Comparison of ENCODE assay signal across 2 cellular contexts in the genomic region with DNA sequence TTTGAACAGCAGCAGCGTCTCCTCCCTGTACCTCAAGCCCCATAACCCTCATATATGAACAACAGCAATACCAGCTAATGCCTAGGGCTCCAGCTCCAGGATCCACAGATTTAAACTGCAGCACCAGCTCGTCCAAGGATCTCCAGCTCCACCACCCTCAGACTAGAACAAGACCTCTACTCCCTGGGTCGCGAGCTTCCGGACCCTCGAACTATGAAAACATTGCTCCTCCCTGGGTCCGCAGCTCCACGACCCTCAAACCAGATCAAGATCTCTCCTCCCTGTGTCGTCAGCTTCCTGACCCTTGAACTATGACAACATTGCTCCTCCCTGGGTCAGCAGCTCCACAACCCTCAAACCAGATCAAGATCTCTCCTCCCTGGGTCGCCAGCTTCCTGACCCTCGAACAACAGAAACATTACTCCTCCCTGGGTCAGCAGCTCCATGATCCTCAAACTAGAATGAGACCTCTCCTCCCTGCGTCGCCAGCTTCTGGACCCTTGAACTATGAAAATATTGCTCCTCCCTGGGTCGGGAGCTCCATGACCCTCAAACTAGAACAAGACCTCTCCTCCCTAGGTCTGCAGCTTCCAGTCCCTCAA.
TF ChIP-seq lines count a peak whose summit lies in the region.

No MANE protein-coding gene starts in this region.

TF ChIP-seq in HepG2, 621 proteins besides CTCF, POLR2A, EP300 and RAD21 (continued from another document and continues in another):
- TF ChIP-seq, protein P1, sequence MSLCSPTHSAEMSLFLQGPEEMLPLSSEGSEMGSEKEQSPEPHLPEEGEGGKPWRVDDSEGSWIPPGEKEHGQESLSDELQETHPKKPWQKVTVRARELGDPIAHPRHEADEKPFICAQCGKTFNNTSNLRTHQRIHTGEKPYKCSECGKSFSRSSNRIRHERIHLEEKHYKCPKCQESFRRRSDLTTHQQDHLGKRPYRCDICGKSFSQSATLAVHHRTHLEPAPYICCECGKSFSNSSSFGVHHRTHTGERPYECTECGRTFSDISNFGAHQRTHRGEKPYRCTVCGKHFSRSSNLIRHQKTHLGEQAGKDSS (CRISPR knock-in tag; IDR thresholded peaks at IDR 0.05; ENCODE audit: borderline replicate concordance, low read depth), result peak; percentile 57; the same call in 1 of the 2 replicates
- TF ChIP-seq ZBTB7A (CRISPR knock-in tag; IDR thresholded peaks at IDR 0.05), result peak; percentile 34; the same call in 1 of the 2 replicates
- TF ChIP-seq SP5 (CRISPR knock-in tag; IDR thresholded peaks at IDR 0.05; ENCODE audit: borderline replicate concordance, low read depth), result 0 out of 2 replicates have a peak, but pooled peaks have one; percentile 26
- TF ChIP-seq NR2F6 (IDR thresholded peaks at IDR 0.05), result peak; percentile 65
- TF ChIP-seq NR2F6 (CRISPR knock-in tag; IDR thresholded peaks at IDR 0.05), result peak; percentile 55; the same call in 1 of the 2 replicates
- 0 out of 2 replicates have a peak, but pooled peaks have one; percentile 18 for TF ChIP-seq SP4 (CRISPR knock-in tag; IDR thresholded peaks at IDR 0.05)
- TF ChIP-seq RBAK (CRISPR knock-in tag; IDR thresholded peaks at IDR 0.05), result no peak
- no peak for TF ChIP-seq NCOA2 (CRISPR knock-in tag; IDR thresholded peaks at IDR 0.05)
- TF ChIP-seq SAP130 (CRISPR knock-in tag; IDR thresholded peaks at IDR 0.05; ENCODE audit: low read depth), result no peak
- no peak for TF ChIP-seq ZNF768 (CRISPR knock-in tag; IDR thresholded peaks at IDR 0.05)
- no peak for TF ChIP-seq EZH2 (conservative IDR thresholded peaks at IDR 0.05; ENCODE audit: low read depth, low read length)
- TF ChIP-seq, protein P2, sequence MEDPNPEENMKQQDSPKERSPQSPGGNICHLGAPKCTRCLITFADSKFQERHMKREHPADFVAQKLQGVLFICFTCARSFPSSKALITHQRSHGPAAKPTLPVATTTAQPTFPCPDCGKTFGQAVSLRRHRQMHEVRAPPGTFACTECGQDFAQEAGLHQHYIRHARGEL (CRISPR knock-in tag; IDR thresholded peaks at IDR 0.05), result no peak
- 0 out of 2 replicates have a peak, but pooled peaks have one; percentile 40 for TF ChIP-seq TARDBP (CRISPR knock-in tag; IDR thresholded peaks at IDR 0.05)
- TF ChIP-seq ZNF263 (CRISPR knock-in tag; IDR thresholded peaks at IDR 0.05), result 0 out of 2 replicates have a peak, but pooled peaks have one; percentile 11
- no peak for TF ChIP-seq MTF2 (CRISPR knock-in tag; IDR thresholded peaks at IDR 0.05; ENCODE audit: borderline replicate concordance)
- TF ChIP-seq, protein P3, sequence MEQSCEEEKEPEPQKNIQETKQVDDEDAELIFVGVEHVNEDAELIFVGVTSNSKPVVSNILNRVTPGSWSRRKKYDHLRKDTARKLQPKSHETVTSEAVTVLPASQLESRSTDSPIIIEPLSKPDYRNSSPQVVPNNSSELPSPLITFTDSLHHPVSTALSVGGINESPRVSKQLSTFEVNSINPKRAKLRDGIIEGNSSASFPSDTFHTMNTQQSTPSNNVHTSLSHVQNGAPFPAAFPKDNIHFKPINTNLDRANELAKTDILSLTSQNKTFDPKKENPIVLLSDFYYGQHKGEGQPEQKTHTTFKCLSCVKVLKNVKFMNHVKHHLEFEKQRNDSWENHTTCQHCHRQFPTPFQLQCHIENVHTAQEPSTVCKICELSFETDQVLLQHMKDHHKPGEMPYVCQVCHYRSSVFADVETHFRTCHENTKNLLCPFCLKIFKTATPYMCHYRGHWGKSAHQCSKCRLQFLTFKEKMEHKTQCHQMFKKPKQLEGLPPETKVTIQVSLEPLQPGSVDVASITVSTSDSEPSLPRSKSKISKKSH (CRISPR knock-in tag; IDR thresholded peaks at IDR 0.05; ENCODE audit: borderline replicate concordance), result peak; percentile 30; the same call in 1 of the 2 replicates
- no peak for TF ChIP-seq SNAI1 (CRISPR knock-in tag; IDR thresholded peaks at IDR 0.05; ENCODE audit: borderline replicate concordance)
- TF ChIP-seq, protein P4, sequence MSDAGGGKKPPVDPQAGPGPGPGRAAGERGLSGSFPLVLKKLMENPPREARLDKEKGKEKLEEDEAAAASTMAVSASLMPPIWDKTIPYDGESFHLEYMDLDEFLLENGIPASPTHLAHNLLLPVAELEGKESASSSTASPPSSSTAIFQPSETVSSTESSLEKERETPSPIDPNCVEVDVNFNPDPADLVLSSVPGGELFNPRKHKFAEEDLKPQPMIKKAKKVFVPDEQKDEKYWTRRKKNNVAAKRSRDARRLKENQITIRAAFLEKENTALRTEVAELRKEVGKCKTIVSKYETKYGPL (CRISPR knock-in tag; IDR thresholded peaks at IDR 0.05), result no peak
- TF ChIP-seq ZNF605 (CRISPR knock-in tag; IDR thresholded peaks at IDR 0.05), result peak; percentile 66; the same call in 1 of the 2 replicates
- TF ChIP-seq KLF15 (CRISPR knock-in tag; IDR thresholded peaks at IDR 0.05; ENCODE audit: borderline replicate concordance), result no peak
- TF ChIP-seq ZFP1 (CRISPR knock-in tag; IDR thresholded peaks at IDR 0.05), result no peak
- TF ChIP-seq, protein P5, sequence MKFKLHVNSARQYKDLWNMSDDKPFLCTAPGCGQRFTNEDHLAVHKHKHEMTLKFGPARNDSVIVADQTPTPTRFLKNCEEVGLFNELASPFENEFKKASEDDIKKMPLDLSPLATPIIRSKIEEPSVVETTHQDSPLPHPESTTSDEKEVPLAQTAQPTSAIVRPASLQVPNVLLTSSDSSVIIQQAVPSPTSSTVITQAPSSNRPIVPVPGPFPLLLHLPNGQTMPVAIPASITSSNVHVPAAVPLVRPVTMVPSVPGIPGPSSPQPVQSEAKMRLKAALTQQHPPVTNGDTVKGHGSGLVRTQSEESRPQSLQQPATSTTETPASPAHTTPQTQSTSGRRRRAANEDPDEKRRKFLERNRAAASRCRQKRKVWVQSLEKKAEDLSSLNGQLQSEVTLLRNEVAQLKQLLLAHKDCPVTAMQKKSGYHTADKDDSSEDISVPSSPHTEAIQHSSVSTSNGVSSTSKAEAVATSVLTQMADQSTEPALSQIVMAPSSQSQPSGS (CRISPR knock-in tag; IDR thresholded peaks at IDR 0.05), result 0 out of 2 replicates have a peak, but pooled peaks have one; percentile 16
- no peak; the same call in 1 of the 2 replicates for TF ChIP-seq EEA1 (CRISPR knock-in tag; IDR thresholded peaks at IDR 0.05; ENCODE audit: borderline replicate concordance)
- no peak for TF ChIP-seq SIN3A (IDR thresholded peaks at IDR 0.05; ENCODE audit: borderline replicate concordance, low read depth, low read length)
- TF ChIP-seq RORA (CRISPR knock-in tag; IDR thresholded peaks at IDR 0.05), result no peak
- peak; percentile 89 for TF ChIP-seq NR2C2 (CRISPR knock-in tag; IDR thresholded peaks at IDR 0.05; ENCODE audit: borderline replicate concordance)
- peak; percentile 19; the same call in 1 of the 2 replicates for TF ChIP-seq ETV5 (CRISPR knock-in tag; IDR thresholded peaks at IDR 0.05; ENCODE audit: borderline replicate concordance)
- TF ChIP-seq CBX1 (IDR thresholded peaks at IDR 0.05; ENCODE audit: low read depth), result no peak
- TF ChIP-seq, protein P6, sequence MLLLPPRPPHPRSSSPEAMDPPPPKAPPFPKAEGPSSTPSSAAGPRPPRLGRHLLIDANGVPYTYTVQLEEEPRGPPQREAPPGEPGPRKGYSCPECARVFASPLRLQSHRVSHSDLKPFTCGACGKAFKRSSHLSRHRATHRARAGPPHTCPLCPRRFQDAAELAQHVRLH (CRISPR knock-in tag; IDR thresholded peaks at IDR 0.05; ENCODE audit: borderline replicate concordance, low read depth), result 0 out of 2 replicates have a peak, but pooled peaks have one; percentile 27
- TF ChIP-seq ZBTB1 (CRISPR knock-in tag; IDR thresholded peaks at IDR 0.05; ENCODE audit: borderline replicate concordance), result no peak
- TF ChIP-seq IRX3 (CRISPR knock-in tag; IDR thresholded peaks at IDR 0.05; ENCODE audit: borderline replicate concordance, low read depth), result no peak
- no peak for TF ChIP-seq RCOR2 (CRISPR knock-in tag; IDR thresholded peaks at IDR 0.05)

TF ChIP-seq in K562, 482 proteins besides CTCF, POLR2A, EP300 and RAD21 (continued from another document):
- TF ChIP-seq, protein P7, sequence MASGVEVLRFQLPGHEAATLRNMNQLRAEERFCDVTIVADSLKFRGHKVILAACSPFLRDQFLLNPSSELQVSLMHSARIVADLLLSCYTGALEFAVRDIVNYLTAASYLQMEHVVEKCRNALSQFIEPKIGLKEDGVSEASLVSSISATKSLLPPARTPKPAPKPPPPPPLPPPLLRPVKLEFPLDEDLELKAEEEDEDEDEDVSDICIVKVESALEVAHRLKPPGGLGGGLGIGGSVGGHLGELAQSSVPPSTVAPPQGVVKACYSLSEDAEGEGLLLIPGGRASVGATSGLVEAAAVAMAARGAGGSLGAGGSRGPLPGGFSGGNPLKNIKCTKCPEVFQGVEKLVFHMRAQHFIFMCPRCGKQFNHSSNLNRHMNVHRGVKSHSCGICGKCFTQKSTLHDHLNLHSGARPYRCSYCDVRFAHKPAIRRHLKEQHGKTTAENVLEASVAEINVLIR (CRISPR knock-in tag; IDR thresholded peaks at IDR 0.05), result peak; percentile 45; the same call in 1 of the 2 replicates
- TF ChIP-seq CXXC5 (CRISPR knock-in tag; IDR thresholded peaks at IDR 0.05), result no peak
- TF ChIP-seq RUNX1 (IDR thresholded peaks at IDR 0.05; ENCODE audit: low read depth), result no peak
- no peak for TF ChIP-seq CREB1 (IDR thresholded peaks at IDR 0.05)
- TF ChIP-seq CREB1 (CRISPR knock-in tag; IDR thresholded peaks at IDR 0.05), result 0 out of 2 replicates have a peak, but pooled peaks have one; percentile 15
- TF ChIP-seq BRD4 (IDR thresholded peaks at IDR 0.05), result 0 out of 2 replicates have a peak, but pooled peaks have one; percentile 53
- TF ChIP-seq NR2C1 (IDR thresholded peaks at IDR 0.05), result peak; percentile 44; the same call in 1 of the 2 replicates
- TF ChIP-seq NR2C1 (tag; IDR thresholded peaks at IDR 0.05), result peak; percentile 94
- TF ChIP-seq NR2C2 (CRISPR knock-in tag; IDR thresholded peaks at IDR 0.05), result peak; percentile 88; the same call in 1 of the 2 replicates
- TF ChIP-seq NR2C2 (tag; IDR thresholded peaks at IDR 0.05), result peak; percentile 96
- no peak for TF ChIP-seq TBP (optimal IDR thresholded peaks at IDR 0.05; ENCODE audit: low read depth, low read length)
- TF ChIP-seq ATF1 (CRISPR knock-in tag; IDR thresholded peaks at IDR 0.05), result no peak
- TF ChIP-seq ATF1 (tag; IDR thresholded peaks at IDR 0.05), result peak; percentile 76
- TF ChIP-seq SRF (CRISPR knock-in tag; IDR thresholded peaks at IDR 0.05), result peak in 1 of 2 experiments; percentile 86; a peak in 1 of 4 replicates
- peak; percentile 60; the same call in 1 of the 2 replicates for TF ChIP-seq CREM (IDR thresholded peaks at IDR 0.05; ENCODE audit: low read depth)
- TF ChIP-seq, protein P3 (CRISPR knock-in tag; IDR thresholded peaks at IDR 0.05), result no peak
- TF ChIP-seq GABPA (tag; conservative IDR thresholded peaks at IDR 0.05; ENCODE audit: low read depth), result peak; percentile 20; the same call in 1 of the 2 replicates
- peak; percentile 54; the same call in 1 of the 2 replicates for TF ChIP-seq ATF7 (IDR thresholded peaks at IDR 0.05)
- TF ChIP-seq, protein P8, sequence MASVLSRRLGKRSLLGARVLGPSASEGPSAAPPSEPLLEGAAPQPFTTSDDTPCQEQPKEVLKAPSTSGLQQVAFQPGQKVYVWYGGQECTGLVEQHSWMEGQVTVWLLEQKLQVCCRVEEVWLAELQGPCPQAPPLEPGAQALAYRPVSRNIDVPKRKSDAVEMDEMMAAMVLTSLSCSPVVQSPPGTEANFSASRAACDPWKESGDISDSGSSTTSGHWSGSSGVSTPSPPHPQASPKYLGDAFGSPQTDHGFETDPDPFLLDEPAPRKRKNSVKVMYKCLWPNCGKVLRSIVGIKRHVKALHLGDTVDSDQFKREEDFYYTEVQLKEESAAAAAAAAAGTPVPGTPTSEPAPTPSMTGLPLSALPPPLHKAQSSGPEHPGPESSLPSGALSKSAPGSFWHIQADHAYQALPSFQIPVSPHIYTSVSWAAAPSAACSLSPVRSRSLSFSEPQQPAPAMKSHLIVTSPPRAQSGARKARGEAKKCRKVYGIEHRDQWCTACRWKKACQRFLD (CRISPR knock-in tag; IDR thresholded peaks at IDR 0.05), result 0 out of 2 replicates have a peak, but pooled peaks have one; percentile 32
- TF ChIP-seq ZFX (CRISPR knock-in tag; IDR thresholded peaks at IDR 0.05), result no peak
